ENCODE assay signal across 1 cellular context in genomic region chr12:63766498-63766897, GRCh38.
TF ChIP-seq lines count a peak whose summit lies in the region.

No MANE protein-coding gene starts in this region.

TF ChIP-seq in H1, 55 proteins besides CTCF, POLR2A, EP300 and RAD21:
- TF ChIP-seq, protein P1, sequence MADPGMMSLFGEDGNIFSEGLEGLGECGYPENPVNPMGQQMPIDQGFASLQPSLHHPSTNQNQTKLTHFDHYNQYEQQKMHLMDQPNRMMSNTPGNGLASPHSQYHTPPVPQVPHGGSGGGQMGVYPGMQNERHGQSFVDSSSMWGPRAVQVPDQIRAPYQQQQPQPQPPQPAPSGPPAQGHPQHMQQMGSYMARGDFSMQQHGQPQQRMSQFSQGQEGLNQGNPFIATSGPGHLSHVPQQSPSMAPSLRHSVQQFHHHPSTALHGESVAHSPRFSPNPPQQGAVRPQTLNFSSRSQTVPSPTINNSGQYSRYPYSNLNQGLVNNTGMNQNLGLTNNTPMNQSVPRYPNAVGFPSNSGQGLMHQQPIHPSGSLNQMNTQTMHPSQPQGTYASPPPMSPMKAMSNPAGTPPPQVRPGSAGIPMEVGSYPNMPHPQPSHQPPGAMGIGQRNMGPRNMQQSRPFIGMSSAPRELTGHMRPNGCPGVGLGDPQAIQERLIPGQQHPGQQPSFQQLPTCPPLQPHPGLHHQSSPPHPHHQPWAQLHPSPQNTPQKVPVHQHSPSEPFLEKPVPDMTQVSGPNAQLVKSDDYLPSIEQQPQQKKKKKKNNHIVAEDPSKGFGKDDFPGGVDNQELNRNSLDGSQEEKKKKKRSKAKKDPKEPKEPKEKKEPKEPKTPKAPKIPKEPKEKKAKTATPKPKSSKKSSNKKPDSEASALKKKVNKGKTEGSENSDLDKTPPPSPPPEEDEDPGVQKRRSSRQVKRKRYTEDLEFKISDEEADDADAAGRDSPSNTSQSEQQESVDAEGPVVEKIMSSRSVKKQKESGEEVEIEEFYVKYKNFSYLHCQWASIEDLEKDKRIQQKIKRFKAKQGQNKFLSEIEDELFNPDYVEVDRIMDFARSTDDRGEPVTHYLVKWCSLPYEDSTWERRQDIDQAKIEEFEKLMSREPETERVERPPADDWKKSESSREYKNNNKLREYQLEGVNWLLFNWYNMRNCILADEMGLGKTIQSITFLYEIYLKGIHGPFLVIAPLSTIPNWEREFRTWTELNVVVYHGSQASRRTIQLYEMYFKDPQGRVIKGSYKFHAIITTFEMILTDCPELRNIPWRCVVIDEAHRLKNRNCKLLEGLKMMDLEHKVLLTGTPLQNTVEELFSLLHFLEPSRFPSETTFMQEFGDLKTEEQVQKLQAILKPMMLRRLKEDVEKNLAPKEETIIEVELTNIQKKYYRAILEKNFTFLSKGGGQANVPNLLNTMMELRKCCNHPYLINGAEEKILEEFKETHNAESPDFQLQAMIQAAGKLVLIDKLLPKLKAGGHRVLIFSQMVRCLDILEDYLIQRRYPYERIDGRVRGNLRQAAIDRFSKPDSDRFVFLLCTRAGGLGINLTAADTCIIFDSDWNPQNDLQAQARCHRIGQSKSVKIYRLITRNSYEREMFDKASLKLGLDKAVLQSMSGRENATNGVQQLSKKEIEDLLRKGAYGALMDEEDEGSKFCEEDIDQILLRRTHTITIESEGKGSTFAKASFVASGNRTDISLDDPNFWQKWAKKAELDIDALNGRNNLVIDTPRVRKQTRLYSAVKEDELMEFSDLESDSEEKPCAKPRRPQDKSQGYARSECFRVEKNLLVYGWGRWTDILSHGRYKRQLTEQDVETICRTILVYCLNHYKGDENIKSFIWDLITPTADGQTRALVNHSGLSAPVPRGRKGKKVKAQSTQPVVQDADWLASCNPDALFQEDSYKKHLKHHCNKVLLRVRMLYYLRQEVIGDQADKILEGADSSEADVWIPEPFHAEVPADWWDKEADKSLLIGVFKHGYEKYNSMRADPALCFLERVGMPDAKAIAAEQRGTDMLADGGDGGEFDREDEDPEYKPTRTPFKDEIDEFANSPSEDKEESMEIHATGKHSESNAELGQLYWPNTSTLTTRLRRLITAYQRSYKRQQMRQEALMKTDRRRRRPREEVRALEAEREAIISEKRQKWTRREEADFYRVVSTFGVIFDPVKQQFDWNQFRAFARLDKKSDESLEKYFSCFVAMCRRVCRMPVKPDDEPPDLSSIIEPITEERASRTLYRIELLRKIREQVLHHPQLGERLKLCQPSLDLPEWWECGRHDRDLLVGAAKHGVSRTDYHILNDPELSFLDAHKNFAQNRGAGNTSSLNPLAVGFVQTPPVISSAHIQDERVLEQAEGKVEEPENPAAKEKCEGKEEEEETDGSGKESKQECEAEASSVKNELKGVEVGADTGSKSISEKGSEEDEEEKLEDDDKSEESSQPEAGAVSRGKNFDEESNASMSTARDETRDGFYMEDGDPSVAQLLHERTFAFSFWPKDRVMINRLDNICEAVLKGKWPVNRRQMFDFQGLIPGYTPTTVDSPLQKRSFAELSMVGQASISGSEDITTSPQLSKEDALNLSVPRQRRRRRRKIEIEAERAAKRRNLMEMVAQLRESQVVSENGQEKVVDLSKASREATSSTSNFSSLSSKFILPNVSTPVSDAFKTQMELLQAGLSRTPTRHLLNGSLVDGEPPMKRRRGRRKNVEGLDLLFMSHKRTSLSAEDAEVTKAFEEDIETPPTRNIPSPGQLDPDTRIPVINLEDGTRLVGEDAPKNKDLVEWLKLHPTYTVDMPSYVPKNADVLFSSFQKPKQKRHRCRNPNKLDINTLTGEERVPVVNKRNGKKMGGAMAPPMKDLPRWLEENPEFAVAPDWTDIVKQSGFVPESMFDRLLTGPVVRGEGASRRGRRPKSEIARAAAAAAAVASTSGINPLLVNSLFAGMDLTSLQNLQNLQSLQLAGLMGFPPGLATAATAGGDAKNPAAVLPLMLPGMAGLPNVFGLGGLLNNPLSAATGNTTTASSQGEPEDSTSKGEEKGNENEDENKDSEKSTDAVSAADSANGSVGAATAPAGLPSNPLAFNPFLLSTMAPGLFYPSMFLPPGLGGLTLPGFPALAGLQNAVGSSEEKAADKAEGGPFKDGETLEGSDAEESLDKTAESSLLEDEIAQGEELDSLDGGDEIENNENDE (IDR thresholded peaks at IDR 0.05; ENCODE audit: insufficient replicate concordance, low read length): no peak
- TF ChIP-seq BRCA1 (IDR thresholded peaks at IDR 0.05; ENCODE audit: low read depth, low read length) (no peak), SIN3A (conservative IDR thresholded peaks at IDR 0.05 in 1 of 2, IDR thresholded peaks at IDR 0.05 in 1 of 2; ENCODE audit: low read depth in 1 of 2, low read length in 2 of 2) (no peak), RNF2 (IDR thresholded peaks at IDR 0.05; ENCODE audit: borderline replicate concordance, low read depth, low read length, missing control alignments, poor library complexity, severe bottlenecking) (no peak), POU5F1 (IDR thresholded peaks at IDR 0.05; ENCODE audit: low read depth, low read length) (no peak), ZNF274 (IDR thresholded peaks at IDR 0.05; ENCODE audit: borderline replicate concordance, extremely low read depth, low read length) (no peak), SP2 (IDR thresholded peaks at IDR 0.05; ENCODE audit: low read length) (no peak), BACH1 (IDR thresholded peaks at IDR 0.05; ENCODE audit: low read length) (no peak), TCF12 (IDR thresholded peaks at IDR 0.05; ENCODE audit: low read depth, low read length) (no peak), CHD1 (IDR thresholded peaks at IDR 0.05; ENCODE audit: low read depth, low read length) (no peak), HDAC6 (IDR thresholded peaks at IDR 0.05; ENCODE audit: low read depth, low read length) (no peak), KDM4A (IDR thresholded peaks at IDR 0.05; ENCODE audit: low read depth, low read length, severe bottlenecking) (no peak), SAP30 (IDR thresholded peaks at IDR 0.05; ENCODE audit: insufficient read depth, insufficient replicate concordance, low read length) (no peak), KDM5A (IDR thresholded peaks at IDR 0.05; ENCODE audit: low read length) (no peak), CHD2 (IDR thresholded peaks at IDR 0.05; ENCODE audit: low read length) (no peak)
- TF ChIP-seq, protein P2, sequence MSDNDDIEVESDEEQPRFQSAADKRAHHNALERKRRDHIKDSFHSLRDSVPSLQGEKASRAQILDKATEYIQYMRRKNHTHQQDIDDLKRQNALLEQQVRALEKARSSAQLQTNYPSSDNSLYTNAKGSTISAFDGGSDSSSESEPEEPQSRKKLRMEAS (IDR thresholded peaks at IDR 0.05): no peak
